Comparison of ENCODE assay signal across 19 cellular contexts in the genomic region with DNA sequence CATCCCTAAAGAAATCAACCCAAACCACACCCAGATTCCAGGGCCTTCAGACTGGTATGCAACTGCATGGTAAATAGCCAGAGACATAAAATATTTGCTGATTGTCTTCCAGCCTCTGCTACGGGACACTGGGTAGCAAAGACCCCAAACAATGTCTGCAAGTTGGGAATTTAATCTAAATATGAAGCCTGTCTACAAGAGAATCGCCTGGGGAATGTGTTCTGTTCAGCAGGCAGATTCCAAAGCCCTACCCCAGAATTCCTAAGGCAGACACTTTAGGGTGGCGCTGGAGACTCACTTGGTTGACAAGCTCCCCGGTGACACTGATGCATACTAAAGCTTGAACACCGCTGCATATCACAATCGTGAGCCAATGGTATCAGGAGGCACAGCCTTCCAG.
DNase-seq lines count a peak whose midpoint lies in the region; ATAC-seq, FAIRE-seq and TF ChIP-seq lines count a peak whose summit lies in the region.
"Had no signal": no experiment of that assay in that cellular context is flagged by ENCODE, and none has a peak within 500 bp of the region (broad histone marks: within the 10 kb centered on the region; RNA-seq: fewer than 3 reads in every experiment).

No MANE protein-coding gene starts in this region.

- no peak for FAIRE-seq in astrocyte (lab: Jason Lieb, UNC)
- FAIRE-seq: GM12892, H1 had no signal

- TF ChIP-seq CTCF in GM23338 (conservative IDR thresholded peaks at IDR 0.05; ENCODE audit: low read depth in 2 of 2) (no peak), astrocyte (IDR thresholded peaks at IDR 0.05; ENCODE audit: insufficient read depth, low read depth, low read length) (no peak), neural progenitor cell (IDR thresholded peaks at IDR 0.05) (no peak), RWPE1 (conservative IDR thresholded peaks at IDR 0.05; ENCODE audit: low read depth) (no peak)

- H3K79me2 ChIP-seq in GM23338 (replicated peaks; ENCODE audit: insufficient read depth) (no peaks in the 10 kb centered on the region), astrocyte (ENCODE audit: insufficient read depth, low read length) (no peaks in the 10 kb centered on the region), neural progenitor cell (ENCODE audit: low read depth) (no peaks in the 10 kb centered on the region)

- POLR2A ChIA-PET in RWPE1 (lab: Yijun Ruan, JAX; ENCODE audit: low non-redundant PET), result no interaction called here

- H3K27me3 ChIP-seq in GM23338 (ENCODE audit: insufficient read depth) (no peaks in the 10 kb centered on the region), astrocyte (ENCODE audit: insufficient read depth, low read length) (peaks cover 4% of the 10 kb centered on the region), neural progenitor cell (no peaks in the 10 kb centered on the region)
- H3K27me3 ChIP-seq: BLaER1 treated with 17β-estradiol and CSF1 and Interleukin-3, amounts not matched to agents 10 nM and 100 nM had no signal

- ATAC-seq in GM23338 (no peak), HG02870 (IDR thresholded peaks at IDR 0.05; ENCODE audit: unreplicated experiment) (no peak)

- H3K4me3 Mint-ChIP-seq in GM23338 (no peak overlapping the region), astrocyte (ENCODE audit: unreplicated experiment) (no peak overlapping the region), neural progenitor cell (no peak overlapping the region)
- H3K4me3 Mint-ChIP-seq: CD4-positive, CD25-positive, alpha-beta regulatory T cell; HFFc6 had no signal

- no peak overlapping the region for H3K4me3 ChIP-seq in GM23338
- no peak overlapping the region for H3K4me3 ChIP-seq in astrocyte (ENCODE audit: insufficient read depth, low read depth, low read length)
- H3K4me3 ChIP-seq in neural progenitor cell, result no peak overlapping the region
- H3K4me3 ChIP-seq: BLaER1 treated with 17β-estradiol and CSF1 and Interleukin-3, amounts not matched to agents 10 nM and 100 nM; HAP-1 had no signal

- H3K4me1 ChIP-seq in GM23338 (ENCODE audit: insufficient read depth) (no peaks in the 10 kb centered on the region), astrocyte (ENCODE audit: insufficient read depth, low read length) (peaks cover 31% of the 10 kb centered on the region), neural progenitor cell (no peaks in the 10 kb centered on the region)
- H3K4me1 ChIP-seq: BLaER1 treated with 17β-estradiol and CSF1 and Interleukin-3, amounts not matched to agents 10 nM and 100 nM; HAP-1 had no signal

- H3K9ac ChIP-seq in astrocyte (ENCODE audit: low read length) (no peak overlapping the region), neural progenitor cell (no peak overlapping the region)
- H3K9ac ChIP-seq: BLaER1 treated with 17β-estradiol and CSF1 and Interleukin-3, amounts not matched to agents 10 nM and 100 nM had no signal

- no peak overlapping the region for H3K27ac Mint-ChIP-seq in GM23338
- H3K27ac Mint-ChIP-seq in astrocyte (ENCODE audit: unreplicated experiment), result no peak overlapping the region
- no peak overlapping the region for H3K27ac Mint-ChIP-seq in neural progenitor cell
- H3K27ac Mint-ChIP-seq: CD4-positive, CD25-positive, alpha-beta regulatory T cell; HFFc6 had no signal

- no peaks in the 10 kb centered on the region for H3K36me3 ChIP-seq in GM23338 (ENCODE audit: insufficient read depth)
- no peaks in the 10 kb centered on the region for H3K36me3 ChIP-seq in astrocyte (ENCODE audit: insufficient read depth, low read length)
- no peaks in the 10 kb centered on the region for H3K36me3 ChIP-seq in neural progenitor cell
- H3K36me3 ChIP-seq: BLaER1 treated with 17β-estradiol and CSF1 and Interleukin-3, amounts not matched to agents 10 nM and 100 nM; HAP-1 had no signal

- no peaks in the 10 kb centered on the region for H4K20me1 ChIP-seq in GM23338 (replicated peaks; ENCODE audit: insufficient read depth)
- no peaks in the 10 kb centered on the region for H4K20me1 ChIP-seq in astrocyte (ENCODE audit: insufficient read depth, low read length)
- no peaks in the 10 kb centered on the region for H4K20me1 ChIP-seq in neural progenitor cell (ENCODE audit: low read depth)
- H4K20me1 ChIP-seq: BLaER1 treated with 17β-estradiol and CSF1 and Interleukin-3, amounts not matched to agents 10 nM and 100 nM had no signal

- no peaks in the 10 kb centered on the region for H3K9me3 Mint-ChIP-seq in GM23338
- H3K9me3 Mint-ChIP-seq in astrocyte (ENCODE audit: unreplicated experiment), result peaks cover 2% of the 10 kb centered on the region
- H3K9me3 Mint-ChIP-seq in neural progenitor cell, result no peaks in the 10 kb centered on the region
- H3K9me3 Mint-ChIP-seq: HFFc6 had no signal

- H3K36me3 Mint-ChIP-seq in GM23338 (ENCODE audit: low read depth) (no peaks in the 10 kb centered on the region), astrocyte (ENCODE audit: low read depth, unreplicated experiment) (no peaks in the 10 kb centered on the region), neural progenitor cell (no peaks in the 10 kb centered on the region)
- H3K36me3 Mint-ChIP-seq: CD4-positive, CD25-positive, alpha-beta regulatory T cell had no signal

- H2AFZ ChIP-seq in GM23338, result no peak overlapping the region
- no peak overlapping the region for H2AFZ ChIP-seq in astrocyte (ENCODE audit: low read depth, low read length)
- H2AFZ ChIP-seq in neural progenitor cell (replicated peaks), result no peak overlapping the region

- peaks cover 3% of the 10 kb centered on the region for H3K27me3 Mint-ChIP-seq in GM23338 (ENCODE audit: insufficient read depth, low read depth, poor library complexity)
- H3K27me3 Mint-ChIP-seq in astrocyte (ENCODE audit: low read depth, unreplicated experiment), result peaks cover 2% of the 10 kb centered on the region
- H3K27me3 Mint-ChIP-seq in neural progenitor cell (ENCODE audit: insufficient read depth, low read depth), result peaks cover 3% of the 10 kb centered on the region

- no peak overlapping the region for H3K4me2 ChIP-seq in GM23338
- H3K4me2 ChIP-seq in astrocyte (ENCODE audit: low read length), result peak overlapping the region; percentile 4
- H3K4me2 ChIP-seq in neural progenitor cell, result no peak overlapping the region
- H3K4me2 ChIP-seq: BLaER1 treated with 17β-estradiol and CSF1 and Interleukin-3, amounts not matched to agents 10 nM and 100 nM had no signal

- no peaks in the 10 kb centered on the region for H3K4me1 Mint-ChIP-seq in GM23338
- peaks cover 14% of the 10 kb centered on the region for H3K4me1 Mint-ChIP-seq in astrocyte (ENCODE audit: low read depth, unreplicated experiment)
- H3K4me1 Mint-ChIP-seq in neural progenitor cell, result peaks cover 2% of the 10 kb centered on the region

- CTCF ChIA-PET in RWPE1 (lab: Yijun Ruan, JAX), result no interaction called here

- H3K9me3 ChIP-seq in astrocyte (ENCODE audit: insufficient read depth, low read depth, low read length) (no peaks in the 10 kb centered on the region), neural progenitor cell (ENCODE audit: low read depth) (no peaks in the 10 kb centered on the region)
- H3K9me3 ChIP-seq: BLaER1 treated with 17β-estradiol and CSF1 and Interleukin-3, amounts not matched to agents 10 nM and 100 nM; HAP-1 had no signal

- DNase-seq in Caki2 (ENCODE audit: low read depth) (peak; percentile 16), GM23338 (ENCODE audit: low spot score) (peak; percentile 29), astrocyte (ENCODE audit: low read depth) (peak; percentile 15), neural progenitor cell (ENCODE audit: low spot score) (peak; percentile 16), RWPE1 (ENCODE audit: low spot score) (no peak), amniotic stem cell (lab: John Stamatoyannopoulos, UW) (no peak)
- DNase-seq: ACHN; CD4-positive, CD25-positive, alpha-beta regulatory T cell; DMS79; GDM1; HFFc6; IMR-90; KBM-7 had no signal

- no peaks in the 10 kb centered on the region for H3K9me2 ChIP-seq in GM23338 (ENCODE audit: insufficient read depth)

- no peak overlapping the region for H3K27ac ChIP-seq in GM23338 (ENCODE audit: low read depth)
- H3K27ac ChIP-seq in astrocyte (ENCODE audit: low read depth, low read length), result no peak overlapping the region
- no peak overlapping the region for H3K27ac ChIP-seq in neural progenitor cell
- H3K27ac ChIP-seq in RWPE1, result no peak overlapping the region
- H3K27ac ChIP-seq: BLaER1 treated with 17β-estradiol and CSF1 and Interleukin-3, amounts not matched to agents 10 nM and 100 nM; HL-60 had no signal

- H3F3A ChIP-seq in GM23338 (replicated peaks; ENCODE audit: low read depth) (no peaks in the 10 kb centered on the region), neural progenitor cell (ENCODE audit: low read depth) (no peaks in the 10 kb centered on the region)

- in situ Hi-C loops in Caki2 (cut with HindIII; ENCODE audit: low pct_unique_long_range_greater_than_20kb, low sequenced_read_pairs), result no loop called here

TF ChIP-seq in GM23338, 12 proteins besides CTCF, POLR2A, EP300 and RAD21 (continues in another document):
- TF ChIP-seq, protein P1, sequence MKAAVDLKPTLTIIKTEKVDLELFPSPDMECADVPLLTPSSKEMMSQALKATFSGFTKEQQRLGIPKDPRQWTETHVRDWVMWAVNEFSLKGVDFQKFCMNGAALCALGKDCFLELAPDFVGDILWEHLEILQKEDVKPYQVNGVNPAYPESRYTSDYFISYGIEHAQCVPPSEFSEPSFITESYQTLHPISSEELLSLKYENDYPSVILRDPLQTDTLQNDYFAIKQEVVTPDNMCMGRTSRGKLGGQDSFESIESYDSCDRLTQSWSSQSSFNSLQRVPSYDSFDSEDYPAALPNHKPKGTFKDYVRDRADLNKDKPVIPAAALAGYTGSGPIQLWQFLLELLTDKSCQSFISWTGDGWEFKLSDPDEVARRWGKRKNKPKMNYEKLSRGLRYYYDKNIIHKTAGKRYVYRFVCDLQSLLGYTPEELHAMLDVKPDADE (IDR thresholded peaks at IDR 0.05), result no peak
- no peak for TF ChIP-seq EZH2 (IDR thresholded peaks at IDR 0.05; ENCODE audit: low read depth, unreplicated experiment)
- no peak for TF ChIP-seq NANOG (IDR thresholded peaks at IDR 0.05; ENCODE audit: borderline replicate concordance)
- no peak for TF ChIP-seq CREB1 (CRISPR knock-in tag; IDR thresholded peaks at IDR 0.05; ENCODE audit: low read depth)

Comparison
In these comparisons a context has a peak if more than half of its experiments do, and no peak if none do; other contexts are left out.
1. DNase-seq: peak in Caki2 (single experiment), GM23338 (single experiment), astrocyte (single experiment) and neural progenitor cell (single experiment); none in RWPE1 (single experiment) and amniotic stem cell (single experiment).